Comparison of ENCODE assay signal across 1 cellular context in the genomic region with DNA sequence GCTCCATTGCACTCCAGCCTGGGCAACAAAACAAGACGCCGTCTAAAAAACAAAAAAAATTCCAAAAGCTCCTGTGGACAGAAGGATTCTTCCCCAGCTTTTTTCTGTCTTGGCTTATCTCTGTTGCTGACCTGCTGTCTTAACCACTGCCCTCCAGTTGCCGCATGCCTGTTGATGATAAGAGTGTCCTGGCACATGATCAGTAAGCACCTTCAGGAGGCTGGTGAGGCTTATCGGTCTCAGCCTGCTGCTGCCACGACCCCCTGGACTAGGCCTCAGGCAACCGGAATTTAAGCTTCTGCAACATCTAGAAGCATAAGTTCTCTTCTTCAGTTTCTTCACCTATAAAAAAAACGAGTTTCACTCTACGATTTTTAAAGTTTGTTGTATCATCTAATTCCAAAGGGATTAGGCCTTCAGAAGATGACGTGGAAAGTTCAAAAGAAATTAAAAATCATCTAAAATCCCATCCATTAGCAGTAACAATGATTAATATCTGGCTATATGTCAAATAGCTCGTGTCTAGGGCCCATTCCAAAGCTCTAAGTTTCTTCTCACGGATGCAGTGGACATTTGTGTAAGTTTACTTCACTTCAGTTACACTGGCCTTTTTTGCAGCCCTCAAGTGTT.
A peak's percentile ranks its signal among the peaks of the same experiment; 100 is the strongest.
TF ChIP-seq lines count a peak whose summit lies in the region.

No MANE protein-coding gene starts in this region.

TF ChIP-seq in K562, 482 proteins besides CTCF, POLR2A, EP300 and RAD21 (continued from another document and continues in another):
- TF ChIP-seq, protein P1, sequence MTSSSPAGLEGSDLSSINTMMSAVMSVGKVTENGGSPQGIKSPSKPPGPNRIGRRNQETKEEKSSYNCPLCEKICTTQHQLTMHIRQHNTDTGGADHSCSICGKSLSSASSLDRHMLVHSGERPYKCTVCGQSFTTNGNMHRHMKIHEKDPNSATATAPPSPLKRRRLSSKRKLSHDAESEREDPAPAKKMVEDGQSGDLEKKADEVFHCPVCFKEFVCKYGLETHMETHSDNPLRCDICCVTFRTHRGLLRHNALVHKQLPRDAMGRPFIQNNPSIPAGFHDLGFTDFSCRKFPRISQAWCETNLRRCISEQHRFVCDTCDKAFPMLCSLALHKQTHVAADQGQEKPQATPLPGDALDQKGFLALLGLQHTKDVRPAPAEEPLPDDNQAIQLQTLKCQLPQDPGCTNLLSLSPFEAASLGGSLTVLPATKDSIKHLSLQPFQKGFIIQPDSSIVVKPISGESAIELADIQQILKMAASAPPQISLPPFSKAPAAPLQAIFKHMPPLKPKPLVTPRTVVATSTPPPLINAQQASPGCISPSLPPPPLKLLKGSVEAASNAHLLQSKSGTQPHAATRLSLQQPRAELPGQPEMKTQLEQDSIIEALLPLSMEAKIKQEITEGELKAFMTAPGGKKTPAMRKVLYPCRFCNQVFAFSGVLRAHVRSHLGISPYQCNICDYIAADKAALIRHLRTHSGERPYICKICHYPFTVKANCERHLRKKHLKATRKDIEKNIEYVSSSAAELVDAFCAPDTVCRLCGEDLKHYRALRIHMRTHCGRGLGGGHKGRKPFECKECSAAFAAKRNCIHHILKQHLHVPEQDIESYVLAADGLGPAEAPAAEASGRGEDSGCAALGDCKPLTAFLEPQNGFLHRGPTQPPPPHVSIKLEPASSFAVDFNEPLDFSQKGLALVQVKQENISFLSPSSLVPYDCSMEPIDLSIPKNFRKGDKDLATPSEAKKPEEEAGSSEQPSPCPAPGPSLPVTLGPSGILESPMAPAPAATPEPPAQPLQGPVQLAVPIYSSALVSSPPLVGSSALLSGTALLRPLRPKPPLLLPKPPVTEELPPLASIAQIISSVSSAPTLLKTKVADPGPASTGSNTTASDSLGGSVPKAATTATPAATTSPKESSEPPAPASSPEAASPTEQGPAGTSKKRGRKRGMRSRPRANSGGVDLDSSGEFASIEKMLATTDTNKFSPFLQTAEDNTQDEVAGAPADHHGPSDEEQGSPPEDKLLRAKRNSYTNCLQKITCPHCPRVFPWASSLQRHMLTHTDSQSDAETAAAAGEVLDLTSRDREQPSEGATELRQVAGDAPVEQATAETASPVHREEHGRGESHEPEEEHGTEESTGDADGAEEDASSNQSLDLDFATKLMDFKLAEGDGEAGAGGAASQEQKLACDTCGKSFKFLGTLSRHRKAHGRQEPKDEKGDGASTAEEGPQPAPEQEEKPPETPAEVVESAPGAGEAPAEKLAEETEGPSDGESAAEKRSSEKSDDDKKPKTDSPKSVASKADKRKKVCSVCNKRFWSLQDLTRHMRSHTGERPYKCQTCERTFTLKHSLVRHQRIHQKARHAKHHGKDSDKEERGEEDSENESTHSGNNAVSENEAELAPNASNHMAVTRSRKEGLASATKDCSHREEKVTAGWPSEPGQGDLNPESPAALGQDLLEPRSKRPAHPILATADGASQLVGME (CRISPR knock-in tag; IDR thresholded peaks at IDR 0.05), result no peak
- TF ChIP-seq, protein P2, sequence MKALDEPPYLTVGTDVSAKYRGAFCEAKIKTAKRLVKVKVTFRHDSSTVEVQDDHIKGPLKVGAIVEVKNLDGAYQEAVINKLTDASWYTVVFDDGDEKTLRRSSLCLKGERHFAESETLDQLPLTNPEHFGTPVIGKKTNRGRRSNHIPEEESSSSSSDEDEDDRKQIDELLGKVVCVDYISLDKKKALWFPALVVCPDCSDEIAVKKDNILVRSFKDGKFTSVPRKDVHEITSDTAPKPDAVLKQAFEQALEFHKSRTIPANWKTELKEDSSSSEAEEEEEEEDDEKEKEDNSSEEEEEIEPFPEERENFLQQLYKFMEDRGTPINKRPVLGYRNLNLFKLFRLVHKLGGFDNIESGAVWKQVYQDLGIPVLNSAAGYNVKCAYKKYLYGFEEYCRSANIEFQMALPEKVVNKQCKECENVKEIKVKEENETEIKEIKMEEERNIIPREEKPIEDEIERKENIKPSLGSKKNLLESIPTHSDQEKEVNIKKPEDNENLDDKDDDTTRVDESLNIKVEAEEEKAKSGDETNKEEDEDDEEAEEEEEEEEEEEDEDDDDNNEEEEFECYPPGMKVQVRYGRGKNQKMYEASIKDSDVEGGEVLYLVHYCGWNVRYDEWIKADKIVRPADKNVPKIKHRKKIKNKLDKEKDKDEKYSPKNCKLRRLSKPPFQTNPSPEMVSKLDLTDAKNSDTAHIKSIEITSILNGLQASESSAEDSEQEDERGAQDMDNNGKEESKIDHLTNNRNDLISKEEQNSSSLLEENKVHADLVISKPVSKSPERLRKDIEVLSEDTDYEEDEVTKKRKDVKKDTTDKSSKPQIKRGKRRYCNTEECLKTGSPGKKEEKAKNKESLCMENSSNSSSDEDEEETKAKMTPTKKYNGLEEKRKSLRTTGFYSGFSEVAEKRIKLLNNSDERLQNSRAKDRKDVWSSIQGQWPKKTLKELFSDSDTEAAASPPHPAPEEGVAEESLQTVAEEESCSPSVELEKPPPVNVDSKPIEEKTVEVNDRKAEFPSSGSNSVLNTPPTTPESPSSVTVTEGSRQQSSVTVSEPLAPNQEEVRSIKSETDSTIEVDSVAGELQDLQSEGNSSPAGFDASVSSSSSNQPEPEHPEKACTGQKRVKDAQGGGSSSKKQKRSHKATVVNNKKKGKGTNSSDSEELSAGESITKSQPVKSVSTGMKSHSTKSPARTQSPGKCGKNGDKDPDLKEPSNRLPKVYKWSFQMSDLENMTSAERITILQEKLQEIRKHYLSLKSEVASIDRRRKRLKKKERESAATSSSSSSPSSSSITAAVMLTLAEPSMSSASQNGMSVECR (CRISPR knock-in tag; IDR thresholded peaks at IDR 0.05), result no peak
- TF ChIP-seq ATF1 (CRISPR knock-in tag; IDR thresholded peaks at IDR 0.05) (no peak), ATF1 (tag; IDR thresholded peaks at IDR 0.05) (peak; percentile 81), FOXA1 (IDR thresholded peaks at IDR 0.05; ENCODE audit: borderline replicate concordance) (no peak), MEF2D (tag; conservative IDR thresholded peaks at IDR 0.05; ENCODE audit: low read depth) (peak; percentile 88), RFX1 (IDR thresholded peaks at IDR 0.05) (no peak), PYGO2 (tag; IDR thresholded peaks at IDR 0.05) (peak; percentile 93), ZC3H4 (CRISPR knock-in tag; IDR thresholded peaks at IDR 0.05; ENCODE audit: borderline replicate concordance) (no peak), POLR3A (IDR thresholded peaks at IDR 0.05; ENCODE audit: borderline replicate concordance, extremely low read depth, insufficient read depth, insufficient read length) (no peak), RBM39 (optimal IDR thresholded peaks at IDR 0.05; ENCODE audit: low read depth, low read length) (no peak), ESRRB (CRISPR knock-in tag; IDR thresholded peaks at IDR 0.05; ENCODE audit: borderline replicate concordance) (no peak), CHD4 (IDR thresholded peaks at IDR 0.05; ENCODE audit: insufficient read depth, insufficient replicate concordance, low read depth, low read length, poor library complexity, severe bottlenecking) (no peak), CTBP1 (IDR thresholded peaks at IDR 0.05; ENCODE audit: borderline replicate concordance) (peak; percentile 98), MXI1 (IDR thresholded peaks at IDR 0.05; ENCODE audit: low read depth, low read length) (peak; percentile 89), ZNF75A (CRISPR knock-in tag; IDR thresholded peaks at IDR 0.05) (0 out of 2 replicates have a peak, but pooled peaks have one; percentile 39), ZNF766 (CRISPR knock-in tag; conservative IDR thresholded peaks at IDR 0.05) (peak; percentile 96), LCOR (CRISPR knock-in tag; IDR thresholded peaks at IDR 0.05) (peak; percentile 83), CBX2 (IDR thresholded peaks at IDR 0.05; ENCODE audit: insufficient read depth, low read length, poor library complexity, severe bottlenecking) (no peak), FOXK1 (CRISPR knock-in tag; IDR thresholded peaks at IDR 0.05; ENCODE audit: borderline replicate concordance) (no peak), SLC30A9 (CRISPR knock-in tag; IDR thresholded peaks at IDR 0.05) (no peak), BDP1 (IDR thresholded peaks at IDR 0.05; ENCODE audit: insufficient read depth, insufficient read length) (no peak), STAG1 (CRISPR knock-in tag; IDR thresholded peaks at IDR 0.05; ENCODE audit: borderline replicate concordance) (no peak), ERF (CRISPR knock-in tag; IDR thresholded peaks at IDR 0.05) (peak; percentile 94), PTTG1 (tag; IDR thresholded peaks at IDR 0.05; ENCODE audit: low read depth) (no peak), KLF1 (tag; IDR thresholded peaks at IDR 0.05) (no peak)
- TF ChIP-seq, protein P3, sequence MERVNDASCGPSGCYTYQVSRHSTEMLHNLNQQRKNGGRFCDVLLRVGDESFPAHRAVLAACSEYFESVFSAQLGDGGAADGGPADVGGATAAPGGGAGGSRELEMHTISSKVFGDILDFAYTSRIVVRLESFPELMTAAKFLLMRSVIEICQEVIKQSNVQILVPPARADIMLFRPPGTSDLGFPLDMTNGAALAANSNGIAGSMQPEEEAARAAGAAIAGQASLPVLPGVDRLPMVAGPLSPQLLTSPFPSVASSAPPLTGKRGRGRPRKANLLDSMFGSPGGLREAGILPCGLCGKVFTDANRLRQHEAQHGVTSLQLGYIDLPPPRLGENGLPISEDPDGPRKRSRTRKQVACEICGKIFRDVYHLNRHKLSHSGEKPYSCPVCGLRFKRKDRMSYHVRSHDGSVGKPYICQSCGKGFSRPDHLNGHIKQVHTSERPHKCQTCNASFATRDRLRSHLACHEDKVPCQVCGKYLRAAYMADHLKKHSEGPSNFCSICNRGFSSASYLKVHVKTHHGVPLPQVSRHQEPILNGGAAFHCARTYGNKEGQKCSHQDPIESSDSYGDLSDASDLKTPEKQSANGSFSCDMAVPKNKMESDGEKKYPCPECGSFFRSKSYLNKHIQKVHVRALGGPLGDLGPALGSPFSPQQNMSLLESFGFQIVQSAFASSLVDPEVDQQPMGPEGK (CRISPR knock-in tag; IDR thresholded peaks at IDR 0.05; ENCODE audit: borderline replicate concordance), result no peak
- TF ChIP-seq, protein P4, sequence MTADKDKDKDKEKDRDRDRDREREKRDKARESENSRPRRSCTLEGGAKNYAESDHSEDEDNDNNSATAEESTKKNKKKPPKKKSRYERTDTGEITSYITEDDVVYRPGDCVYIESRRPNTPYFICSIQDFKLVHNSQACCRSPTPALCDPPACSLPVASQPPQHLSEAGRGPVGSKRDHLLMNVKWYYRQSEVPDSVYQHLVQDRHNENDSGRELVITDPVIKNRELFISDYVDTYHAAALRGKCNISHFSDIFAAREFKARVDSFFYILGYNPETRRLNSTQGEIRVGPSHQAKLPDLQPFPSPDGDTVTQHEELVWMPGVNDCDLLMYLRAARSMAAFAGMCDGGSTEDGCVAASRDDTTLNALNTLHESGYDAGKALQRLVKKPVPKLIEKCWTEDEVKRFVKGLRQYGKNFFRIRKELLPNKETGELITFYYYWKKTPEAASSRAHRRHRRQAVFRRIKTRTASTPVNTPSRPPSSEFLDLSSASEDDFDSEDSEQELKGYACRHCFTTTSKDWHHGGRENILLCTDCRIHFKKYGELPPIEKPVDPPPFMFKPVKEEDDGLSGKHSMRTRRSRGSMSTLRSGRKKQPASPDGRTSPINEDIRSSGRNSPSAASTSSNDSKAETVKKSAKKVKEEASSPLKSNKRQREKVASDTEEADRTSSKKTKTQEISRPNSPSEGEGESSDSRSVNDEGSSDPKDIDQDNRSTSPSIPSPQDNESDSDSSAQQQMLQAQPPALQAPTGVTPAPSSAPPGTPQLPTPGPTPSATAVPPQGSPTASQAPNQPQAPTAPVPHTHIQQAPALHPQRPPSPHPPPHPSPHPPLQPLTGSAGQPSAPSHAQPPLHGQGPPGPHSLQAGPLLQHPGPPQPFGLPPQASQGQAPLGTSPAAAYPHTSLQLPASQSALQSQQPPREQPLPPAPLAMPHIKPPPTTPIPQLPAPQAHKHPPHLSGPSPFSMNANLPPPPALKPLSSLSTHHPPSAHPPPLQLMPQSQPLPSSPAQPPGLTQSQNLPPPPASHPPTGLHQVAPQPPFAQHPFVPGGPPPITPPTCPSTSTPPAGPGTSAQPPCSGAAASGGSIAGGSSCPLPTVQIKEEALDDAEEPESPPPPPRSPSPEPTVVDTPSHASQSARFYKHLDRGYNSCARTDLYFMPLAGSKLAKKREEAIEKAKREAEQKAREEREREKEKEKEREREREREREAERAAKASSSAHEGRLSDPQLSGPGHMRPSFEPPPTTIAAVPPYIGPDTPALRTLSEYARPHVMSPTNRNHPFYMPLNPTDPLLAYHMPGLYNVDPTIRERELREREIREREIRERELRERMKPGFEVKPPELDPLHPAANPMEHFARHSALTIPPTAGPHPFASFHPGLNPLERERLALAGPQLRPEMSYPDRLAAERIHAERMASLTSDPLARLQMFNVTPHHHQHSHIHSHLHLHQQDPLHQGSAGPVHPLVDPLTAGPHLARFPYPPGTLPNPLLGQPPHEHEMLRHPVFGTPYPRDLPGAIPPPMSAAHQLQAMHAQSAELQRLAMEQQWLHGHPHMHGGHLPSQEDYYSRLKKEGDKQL (CRISPR knock-in tag; IDR thresholded peaks at IDR 0.05; ENCODE audit: borderline replicate concordance), result peak; percentile 60; the same call in 1 of the 2 replicates
- TF ChIP-seq, protein P5, sequence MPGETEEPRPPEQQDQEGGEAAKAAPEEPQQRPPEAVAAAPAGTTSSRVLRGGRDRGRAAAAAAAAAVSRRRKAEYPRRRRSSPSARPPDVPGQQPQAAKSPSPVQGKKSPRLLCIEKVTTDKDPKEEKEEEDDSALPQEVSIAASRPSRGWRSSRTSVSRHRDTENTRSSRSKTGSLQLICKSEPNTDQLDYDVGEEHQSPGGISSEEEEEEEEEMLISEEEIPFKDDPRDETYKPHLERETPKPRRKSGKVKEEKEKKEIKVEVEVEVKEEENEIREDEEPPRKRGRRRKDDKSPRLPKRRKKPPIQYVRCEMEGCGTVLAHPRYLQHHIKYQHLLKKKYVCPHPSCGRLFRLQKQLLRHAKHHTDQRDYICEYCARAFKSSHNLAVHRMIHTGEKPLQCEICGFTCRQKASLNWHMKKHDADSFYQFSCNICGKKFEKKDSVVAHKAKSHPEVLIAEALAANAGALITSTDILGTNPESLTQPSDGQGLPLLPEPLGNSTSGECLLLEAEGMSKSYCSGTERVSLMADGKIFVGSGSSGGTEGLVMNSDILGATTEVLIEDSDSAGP (CRISPR knock-in tag; IDR thresholded peaks at IDR 0.05), result no peak
- TF ChIP-seq, protein P6, sequence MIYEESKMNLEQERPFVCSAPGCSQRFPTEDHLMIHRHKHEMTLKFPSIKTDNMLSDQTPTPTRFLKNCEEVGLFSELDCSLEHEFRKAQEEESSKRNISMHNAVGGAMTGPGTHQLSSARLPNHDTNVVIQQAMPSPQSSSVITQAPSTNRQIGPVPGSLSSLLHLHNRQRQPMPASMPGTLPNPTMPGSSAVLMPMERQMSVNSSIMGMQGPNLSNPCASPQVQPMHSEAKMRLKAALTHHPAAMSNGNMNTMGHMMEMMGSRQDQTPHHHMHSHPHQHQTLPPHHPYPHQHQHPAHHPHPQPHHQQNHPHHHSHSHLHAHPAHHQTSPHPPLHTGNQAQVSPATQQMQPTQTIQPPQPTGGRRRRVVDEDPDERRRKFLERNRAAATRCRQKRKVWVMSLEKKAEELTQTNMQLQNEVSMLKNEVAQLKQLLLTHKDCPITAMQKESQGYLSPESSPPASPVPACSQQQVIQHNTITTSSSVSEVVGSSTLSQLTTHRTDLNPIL (CRISPR knock-in tag; IDR thresholded peaks at IDR 0.05), result no peak
- TF ChIP-seq, protein P7, sequence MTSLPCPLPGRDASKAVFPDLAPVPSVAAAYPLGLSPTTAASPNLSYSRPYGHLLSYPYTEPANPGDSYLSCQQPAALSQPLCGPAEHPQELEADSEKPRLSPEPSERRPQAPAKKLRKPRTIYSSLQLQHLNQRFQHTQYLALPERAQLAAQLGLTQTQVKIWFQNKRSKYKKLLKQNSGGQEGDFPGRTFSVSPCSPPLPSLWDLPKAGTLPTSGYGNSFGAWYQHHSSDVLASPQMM (CRISPR knock-in tag; IDR thresholded peaks at IDR 0.05), result no peak
